Comparison of ENCODE assay signal across 17 cellular contexts in the genomic region with DNA sequence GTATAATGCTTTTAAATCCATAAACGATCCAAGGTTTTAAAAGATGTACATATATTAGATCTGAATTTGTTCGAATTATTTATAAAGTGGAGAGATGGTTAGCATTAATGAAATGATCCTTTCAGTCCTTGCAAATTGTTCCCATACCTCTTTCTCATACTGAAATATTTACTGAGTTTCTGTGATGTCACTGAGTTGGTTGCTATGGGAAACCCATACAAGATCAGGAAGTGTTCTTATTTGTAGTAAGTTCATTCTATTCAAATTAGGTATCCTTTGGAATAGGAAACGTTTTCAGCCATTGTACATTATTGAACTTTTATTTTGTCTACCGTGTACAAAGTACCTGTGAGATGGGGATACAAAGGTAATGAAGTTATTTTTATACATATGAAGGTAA.
"Had no signal": no experiment of that assay in that cellular context is flagged by ENCODE, and none has a peak within 500 bp of the region (broad histone marks: within the 10 kb centered on the region; RNA-seq: fewer than 3 reads in every experiment).

No MANE protein-coding gene starts in this region.

- H3K4me3 ChIP-seq: dorsolateral prefrontal cortex, lower lobe of right lung, pancreas, right atrium auricular region, smooth muscle cell, stomach, thyroid gland, vagina had no signal

- H3K4me1 ChIP-seq: lower lobe of right lung, pancreas, right atrium auricular region, stomach, thyroid gland, vagina had no signal

- H3K27me3 ChIP-seq: dorsolateral prefrontal cortex, right atrium auricular region, stomach, thyroid gland, vagina had no signal

- FAIRE-seq: frontal cortex, keratinocyte, pancreas had no signal

- H3K36me3 ChIP-seq: lower lobe of right lung, pancreas, right atrium auricular region, stomach, thyroid gland, vagina had no signal

- H3K9me3 ChIP-seq: lower lobe of right lung, pancreas, right atrium auricular region, stomach, thyroid gland, vagina had no signal

- H3K27ac ChIP-seq: dorsolateral prefrontal cortex, lower lobe of right lung, pancreas, right atrium auricular region, stomach, thyroid gland, vagina had no signal

- DNase-seq: dorsolateral prefrontal cortex; effector CD4-positive, alpha-beta T cell; left ventricle myocardium superior; lower lobe of right lung; naive thymus-derived CD8-positive, alpha-beta T cell; nephron progenitor cell; pancreas; stimulated activated CD4-positive, alpha-beta T cell treated with anti-CD3 and anti-CD28 coated beads, Interleukin-2, amount 100 ng/mL, for 24 hours; stimulated activated CD4-positive, alpha-beta T cell treated with anti-CD3 and anti-CD28 coated beads, Interleukin-4, amount 100 ng/mL, for 24 hours; stimulated activated naive CD4-positive, alpha-beta T cell treated with Interleukin-2 at 50 U/mL for 16 hours; stomach; thyroid gland had no signal
